Comparison of ENCODE assay signal across 18 cellular contexts in the genomic region with DNA sequence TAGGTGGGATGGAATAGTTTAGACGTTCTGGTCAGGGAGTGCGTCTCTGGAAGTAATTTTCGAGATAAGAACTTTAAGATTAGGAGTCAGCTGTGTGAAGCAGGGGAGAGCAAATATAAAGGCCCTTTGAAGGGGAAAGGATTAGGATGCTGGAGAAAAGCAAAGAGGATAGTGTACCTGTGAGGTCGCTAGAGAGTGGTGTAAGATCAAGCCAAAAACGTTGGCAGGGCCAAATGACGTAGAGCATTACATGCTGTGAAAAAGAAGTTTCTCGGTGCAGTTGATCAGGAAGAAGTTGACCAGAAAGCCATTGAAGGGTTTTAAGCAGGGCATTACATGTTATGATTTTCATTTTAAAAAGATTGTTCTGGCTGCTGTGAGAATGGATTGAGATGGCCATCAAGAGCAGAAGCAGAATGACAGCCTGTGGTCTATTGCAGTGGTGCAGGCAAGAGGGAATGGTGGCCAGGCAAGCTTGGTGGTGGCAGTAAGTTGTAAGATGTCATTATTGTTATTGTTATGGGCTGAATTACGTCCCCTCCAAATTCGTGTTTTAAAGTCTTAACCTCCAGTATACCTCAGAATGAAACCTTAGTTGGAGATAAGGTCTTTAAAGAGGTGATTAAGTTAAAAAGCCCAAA.
A peak's percentile ranks its signal among the peaks of the same experiment; 100 is the strongest.
DNase-seq lines count a peak whose midpoint lies in the region; ATAC-seq and TF ChIP-seq lines count a peak whose summit lies in the region.
"Had no signal": no experiment of that assay in that cellular context is flagged by ENCODE, and none has a peak within 500 bp of the region (broad histone marks: within the 10 kb centered on the region; RNA-seq: fewer than 3 reads in every experiment).

No MANE protein-coding gene starts in this region.

- intact Hi-C loops in OCI-LY7 (cut with micrococcal nuclease; ENCODE audit: unreplicated experiment) = no loop called here
- intact Hi-C loops in posterior vena cava (cut with DNase I) = loop anchor here (5.0 to 10.0 kb wide), 3 partner anchors 169 to 439 kb away; no protein-coding TSS in a partner anchor

- peak overlapping the region; percentile 23; the same call in 1 of the 2 replicates for H2AFZ ChIP-seq in OCI-LY7 (ENCODE audit: low read length)

- no peaks in the 10 kb centered on the region for H3K9me2 ChIP-seq in OCI-LY7 (ENCODE audit: insufficient read depth, low read length)

- H3K9me3 Mint-ChIP-seq in mesothelial cell of epicardium = peaks cover 4% of the 10 kb centered on the region
- H3K9me3 Mint-ChIP-seq: T-helper 1 cell treated with Interleukin-12 subunit alpha and Interleukin-12 subunit beta and Interleukin-4 antibody, amounts not matched to agents 30 μg/mL and 1 μg/mL, for 36 hours had no signal

- no peaks in the 10 kb centered on the region for H4K20me1 ChIP-seq in OCI-LY7 (ENCODE audit: insufficient read depth, low read length)

- no peak for ATAC-seq in HG02798 (IDR thresholded peaks at IDR 0.05; ENCODE audit: poor library complexity, unreplicated experiment)
- no peak for ATAC-seq in GM18861 (IDR thresholded peaks at IDR 0.05; ENCODE audit: unreplicated experiment)

- H3K4me1 ChIP-seq in OCI-LY7 (ENCODE audit: insufficient read depth, low read length, poor library complexity, severe bottlenecking) = peaks cover 8% of the 10 kb centered on the region

- TF ChIP-seq CTCF in OCI-LY7 (conservative IDR thresholded peaks at IDR 0.05; ENCODE audit: low read length) = no peak
- TF ChIP-seq CTCF in mesothelial cell of epicardium (IDR thresholded peaks at IDR 0.05; ENCODE audit: unreplicated experiment) = no peak

- POLR2A ChIA-PET in HEK293T (lab: Yijun Ruan, JAX) (interaction anchor here (0.9 to 1.9 kb wide), 2 partner anchors 73 to 207 kb away, joined by 4 to 7 read pairs; no protein-coding TSS in a partner anchor), OCI-LY7 (lab: Charles Lee) (interaction anchor here (0.7 to 3.7 kb wide), 4 partner anchors 10 to 239 kb away, joined by 3 to 17 read pairs (median 4); no protein-coding TSS in a partner anchor)

- no peak overlapping the region for H3K4me3 ChIP-seq in OCI-LY7 (ENCODE audit: low read depth, low read length, poor library complexity, severe bottlenecking)

- DNase-seq in NOMO-1 treated with DMSO at 0.1 percent for 48 hours (lab: John Stamatoyannopoulos, UW; ENCODE audit: unreplicated experiment) (peak; percentile 2), NOMO-1 treated with dmso at 0.1 percent for 144 hours (lab: John Stamatoyannopoulos, UW; ENCODE audit: unreplicated experiment) (no peak), HEK293T (ENCODE audit: extremely low spot score) (no peak), OCI-LY7 (ENCODE audit: low spot score) (no peak), mesothelial cell of epicardium (ENCODE audit: low spot score in 2 of 2, unreplicated experiment in 2 of 2) (no peak), posterior vena cava (ENCODE audit: low spot score) (no peak)
- DNase-seq: DMS 273 treated with DMSO at 0.1 percent for 48 hours, IMR-90, NCI-H1048, NCI-H1436 treated with DMSO at 0.1 percent for 48 hours, NCI-H2081 treated with DMSO at 0.1 percent for 48 hours, NCI-H2227 treated with DMSO at 0.1 percent for 48 hours, NCI-H524 treated with DMSO at 0.1 percent for 48 hours, SHP77 treated with DMSO at 0.1 percent for 48 hours had no signal

- H3K4me2 ChIP-seq in OCI-LY7 (ENCODE audit: low read length) = no peak overlapping the region

- peaks cover 18% of the 10 kb centered on the region for H3K4me1 Mint-ChIP-seq in mesothelial cell of epicardium

- H3K36me3 Mint-ChIP-seq in mesothelial cell of epicardium = peaks cover 5% of the 10 kb centered on the region

- no peak overlapping the region for H3K27ac ChIP-seq in OCI-LY7 (ENCODE audit: low read depth, low read length, poor library complexity, severe bottlenecking)
- H3K27ac ChIP-seq: C4-2B had no signal

- CTCF ChIA-PET in HEK293T (lab: Yijun Ruan, JAX) (interaction anchor here (1.0 to 2.2 kb wide), 8 partner anchors 9 to 437 kb away, joined by 3 to 23 read pairs (median 8); partner anchors contain the start of gene HNRNPU), OCI-LY7 (lab: Charles Lee; ENCODE audit: unreplicated experiment) (interaction anchor here (1.9 kb wide), 1 partner anchor 240 kb away, joined by 19 read pairs; no protein-coding TSS in a partner anchor)

- BruUV-seq in OCI-LY7 (replicated peaks; lab: Mats Ljungman, UMichigan) = no TSS peak

- H3K4me3 Mint-ChIP-seq in mesothelial cell of epicardium = no peak overlapping the region
- H3K4me3 Mint-ChIP-seq: T-helper 1 cell treated with Interleukin-12 subunit alpha and Interleukin-12 subunit beta and Interleukin-4 antibody, amounts not matched to agents 30 μg/mL and 1 μg/mL, for 36 hours had no signal

- no peaks in the 10 kb centered on the region for H3K79me2 ChIP-seq in OCI-LY7 (ENCODE audit: insufficient read depth, low read depth, low read length)

- no peaks in the 10 kb centered on the region for H3K9me3 ChIP-seq in OCI-LY7 (ENCODE audit: low read length)

- H3K36me3 ChIP-seq in OCI-LY7 (ENCODE audit: insufficient read depth, low read length) = no peaks in the 10 kb centered on the region

- no peaks in the 10 kb centered on the region for H3K27me3 Mint-ChIP-seq in mesothelial cell of epicardium (ENCODE audit: low read depth)

- peak overlapping the region; percentile 24 for H3K27ac Mint-ChIP-seq in mesothelial cell of epicardium
- H3K27ac Mint-ChIP-seq: T-helper 1 cell treated with Interleukin-12 subunit alpha and Interleukin-12 subunit beta and Interleukin-4 antibody, amounts not matched to agents 30 μg/mL and 1 μg/mL, for 36 hours had no signal

TF ChIP-seq in HEK293T, 16 proteins besides CTCF, POLR2A, EP300 and RAD21:
- TF ChIP-seq CTBP1 (IDR thresholded peaks at IDR 0.05; ENCODE audit: borderline replicate concordance) = 0 out of 2 replicates have a peak, but pooled peaks have one; percentile 8
- TF ChIP-seq ELF4 (IDR thresholded peaks at IDR 0.05) = no peak
TF ChIP-seq in HEK293T: peak in this region for 1.
